5 cellular contexts compared by ENCODE assay signal in the genomic region with DNA sequence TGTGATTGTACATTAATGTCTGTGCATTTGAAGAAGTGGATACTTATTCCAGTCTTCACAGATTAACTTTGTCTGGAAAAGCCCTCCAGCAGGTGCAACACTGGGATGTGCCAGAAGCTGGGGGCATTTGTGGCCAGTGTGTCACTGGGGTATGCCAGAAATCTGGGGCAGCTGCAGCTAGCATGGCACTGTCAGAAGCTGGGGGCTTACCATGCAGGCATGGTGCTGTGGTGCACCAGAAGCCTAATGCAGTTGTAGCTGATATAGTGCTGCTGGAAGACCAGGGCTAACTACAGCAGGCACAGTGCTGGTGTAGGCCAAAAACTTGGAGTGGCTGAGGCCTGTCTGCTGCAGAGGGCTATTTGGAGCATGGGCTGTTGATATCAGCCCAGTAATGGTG.
"Had no signal": no experiment of that assay in that cellular context is flagged by ENCODE, and none has a peak within 500 bp of the region (broad histone marks: within the 10 kb centered on the region; RNA-seq: fewer than 3 reads in every experiment).

No MANE protein-coding gene starts in this region.

- H3K4me1 Mint-ChIP-seq: GM23338, H9 had no signal

- H3K9me3 Mint-ChIP-seq: GM23338, H9 had no signal

- H3K4me2 ChIP-seq: GM23338 had no signal

- H2AFZ ChIP-seq: GM23338 had no signal

- DNase-seq: H9, HCEC 1CT, IMR-90 had no signal

- H3K4me3 ChIP-seq: GM23338, K562 had no signal

- H3K27ac Mint-ChIP-seq: GM23338, H9 had no signal

- H3K4me3 Mint-ChIP-seq: GM23338, H9 had no signal

- ATAC-seq: GM23338, K562 had no signal
